ENCODE assay signal across 12 cellular contexts in genomic region chr17:48308591-48308990, GRCh38.
DNase-seq lines count a peak whose midpoint lies in the region; ATAC-seq, FAIRE-seq and TF ChIP-seq lines count a peak whose summit lies in the region.
"Had no signal": no experiment of that assay in that cellular context is flagged by ENCODE, and none has a peak within 500 bp of the region (broad histone marks: within the 10 kb centered on the region; RNA-seq: fewer than 3 reads in every experiment).

No MANE protein-coding gene starts in this region.

- RAD21 ChIA-PET in HCT116 (lab: Charles Lee; ENCODE audit: low non-redundant PET in 1 of 2, low total read pairs in 2 of 2, uncharacterized antibody in 2 of 2, unreplicated experiment in 2 of 2), result interaction anchor here (0.6 to 1.2 kb wide), 5 partner anchors 43 to 309 kb away, joined by 3 to 6 read pairs (median 4); partner anchors contain the start of gene HOXB5 (in 1 of the 2)

- no peaks in the 10 kb centered on the region for H3K79me2 ChIP-seq in HCT116 (ENCODE audit: insufficient read depth, low read length)
- no peaks in the 10 kb centered on the region for H3K79me2 ChIP-seq in K562 (ENCODE audit: control insufficient read depth, insufficient read depth, low read length)

- H3K36me3 ChIP-seq in HCT116 (ENCODE audit: control insufficient read depth in 1 of 2, insufficient read depth in 2 of 2, low read length in 2 of 2) (no peaks in the 10 kb centered on the region), K562 (ENCODE audit: control insufficient read depth, insufficient read depth, low read length) (no peaks in the 10 kb centered on the region), mucosa of descending colon (ENCODE audit: low read depth) (no peaks in the 10 kb centered on the region)

- intact Hi-C loops in HCT116 (cut with micrococcal nuclease), result loop anchor here (1.0 to 5.0 kb wide), 2 partner anchors 64 to 310 kb away; no protein-coding TSS in a partner anchor
- intact Hi-C loops in K562 (cut with micrococcal nuclease), result loop anchor here (5.0 kb wide), 1 partner anchor 46 kb away; no protein-coding TSS in a partner anchor
- intact Hi-C loops in mucosa of descending colon (cut with DNase I, micrococcal nuclease), result no loop called here

- DNase-seq in HCT116 (ENCODE audit: low read depth, low spot score) (no peak), NCI-H226 (peak; percentile 6), K562 (ENCODE audit: extremely low read depth in 1 of 4, low spot score in 3 of 4) (no peak), mucosa of descending colon (no peak), HT-29 (ENCODE audit: low spot score) (no peak), NCI-H82 (lab: John Stamatoyannopoulos, UW) (no peak)
- DNase-seq: Caco-2; CD8-positive, alpha-beta T cell; T-helper 1 cell had no signal

- ATAC-seq in HCT116, result no peak
- ATAC-seq in K562, result no peak
- ATAC-seq in mucosa of descending colon, result peak; percentile 29
- no peak for ATAC-seq in GM19395 (IDR thresholded peaks at IDR 0.05; ENCODE audit: unreplicated experiment)

- 7% methylated on average over 1 of the region's 1 CpG for WGBS in K562 (ENCODE audit: insufficient coverage, low coverage, missing lambda C conversion rate)

- H4K20me1 ChIP-seq in HCT116 (ENCODE audit: insufficient read depth), result no peaks in the 10 kb centered on the region
- H4K20me1 ChIP-seq in K562 (replicated peaks; ENCODE audit: control insufficient read depth, insufficient read depth, low read length), result no peaks in the 10 kb centered on the region

- no peak for TF ChIP-seq POLR2A in HCT116 (IDR thresholded peaks at IDR 0.05; ENCODE audit: borderline replicate concordance, extremely low read depth, insufficient read depth, insufficient read length)
- no peak for TF ChIP-seq POLR2A in K562 (conservative IDR thresholded peaks at IDR 0.05)

- H2AFZ ChIP-seq in HCT116 (ENCODE audit: low read depth, low read length, poor library complexity, severe bottlenecking), result peak overlapping the region; percentile 61
- H2AFZ ChIP-seq in K562 (ENCODE audit: low read depth, low read length), result peak overlapping the region; percentile 37

- POLR2A ChIA-PET in HCT116 (lab: Charles Lee), result interaction anchor here (0.7 kb wide), 2 partner anchors 10 to 15 kb away, joined by 3 read pairs; no protein-coding TSS in a partner anchor
- POLR2A ChIA-PET in K562 (lab: Yijun Ruan, JAX), result interaction anchor here (1.2 kb wide), 1 partner anchor 10 kb away, joined by 3 read pairs; no protein-coding TSS in a partner anchor

- TF ChIP-seq RAD21 in HCT116 (IDR thresholded peaks at IDR 0.05; ENCODE audit: low read depth), result no peak
- TF ChIP-seq RAD21 in K562 (CRISPR knock-in tag; conservative IDR thresholded peaks at IDR 0.05 in 1 of 2, IDR thresholded peaks at IDR 0.05 in 1 of 2), result no peak

- H3K9me3 ChIP-seq in HCT116 (ENCODE audit: control insufficient read depth in 1 of 2, insufficient read depth in 1 of 2, low read depth in 1 of 2, low read length in 2 of 2) (no peaks in the 10 kb centered on the region), K562 (replicated peaks; ENCODE audit: control insufficient read depth, insufficient read depth, low read depth, low read length) (no peaks in the 10 kb centered on the region), mucosa of descending colon (no peaks in the 10 kb centered on the region)
- H3K9me3 ChIP-seq: Caco-2 had no signal

- no peaks in the 10 kb centered on the region for H3K9me1 ChIP-seq in K562 (ENCODE audit: control insufficient read depth, insufficient read depth, low read length)

- no peaks in the 10 kb centered on the region for H3K9me2 ChIP-seq in HCT116 (ENCODE audit: insufficient read depth)

- H3K27ac ChIP-seq in HCT116 (ENCODE audit: low read depth, low read length), result no peak overlapping the region
- H3K27ac ChIP-seq in K562 (ENCODE audit: extremely low read depth, low read depth, low read length), result no peak overlapping the region
- H3K27ac ChIP-seq: C4-2B, RWPE1 had no signal

- H3K9ac ChIP-seq in HCT116 (ENCODE audit: low read length) (no peak overlapping the region), K562 (ENCODE audit: insufficient read depth in 1 of 2, low read depth in 2 of 2, low read length in 2 of 2) (no peak overlapping the region)

- H3K4me2 ChIP-seq in HCT116 (ENCODE audit: low read length) (no peak overlapping the region), K562 (ENCODE audit: insufficient read depth, low read length) (no peak overlapping the region)

- TF ChIP-seq CTCF in HCT116 (IDR thresholded peaks at IDR 0.05 in 2 of 3, conservative IDR thresholded peaks at IDR 0.05 in 1 of 3; ENCODE audit: borderline replicate concordance in 1 of 3, insufficient read depth in 1 of 3, low read depth in 2 of 3, low read length in 2 of 3) (no peak), K562 (IDR thresholded peaks at IDR 0.05 in 2 of 3, conservative IDR thresholded peaks at IDR 0.05 in 1 of 3; ENCODE audit: insufficient read depth in 2 of 3, low read depth in 1 of 3, low read length in 3 of 3) (no peak), mucosa of descending colon (IDR thresholded peaks at IDR 0.05) (no peak)

- no peak for TF ChIP-seq EP300 in K562 (IDR thresholded peaks at IDR 0.05; ENCODE audit: low read length)

- BruUV-seq in HCT116 (replicated peaks; lab: Mats Ljungman, UMichigan) (no TSS peak), K562 (replicated peaks; lab: Mats Ljungman, UMichigan) (no TSS peak)

- H3K4me1 ChIP-seq in HCT116 (ENCODE audit: control insufficient read depth in 1 of 2, insufficient read depth in 2 of 2, low read length in 2 of 2), result no peaks in the 10 kb centered on the region
- H3K4me1 ChIP-seq in K562 (replicated peaks in 1 of 2; ENCODE audit: control insufficient read depth in 2 of 2, insufficient read depth in 2 of 2, low read length in 2 of 2), result peaks cover 0 to 8% of the 10 kb centered on the region in 2 experiments; a peak in 4 of 5 replicates
- no peaks in the 10 kb centered on the region for H3K4me1 ChIP-seq in mucosa of descending colon (ENCODE audit: low read depth)

- H3K4me3 ChIP-seq in HCT116 (replicated peaks in 1 of 2; ENCODE audit: low read depth in 1 of 2, low read length in 2 of 2), result no peak overlapping the region
- H3K4me3 ChIP-seq in K562, result no peak overlapping the region
- H3K4me3 ChIP-seq in mucosa of descending colon, result no peak overlapping the region

- FAIRE-seq in K562 (lab: Jason Lieb, UNC), result no peak

- CTCF ChIA-PET in HCT116 (lab: Charles Lee), result interaction anchor here (0.6 to 2.8 kb wide), 35 partner anchors 9 to 570 kb away, joined by 3 to 41 read pairs (median 5); no protein-coding TSS in a partner anchor
- CTCF ChIA-PET in K562 (lab: Yijun Ruan, JAX; ENCODE audit: low intra/inter-chr PET ratio), result interaction anchor here (0.5 to 2.1 kb wide), 3 partner anchors 43 to 285 kb away, joined by 3 to 6 read pairs (median 5); partner anchors contain the start of gene HOXB5

- in situ Hi-C loops in K562 (cut with MboI), result no loop called here

- H3K27me3 ChIP-seq in HCT116 (ENCODE audit: insufficient read depth, low read length) (no peaks in the 10 kb centered on the region), K562 (ENCODE audit: control insufficient read depth in 2 of 2, insufficient read depth in 2 of 2, low read length in 2 of 2) (no peaks in the 10 kb centered on the region)

TF ChIP-seq in HCT116, 20 proteins besides CTCF, POLR2A, EP300 and RAD21:
- no peak for TF ChIP-seq FOSL1 (IDR thresholded peaks at IDR 0.05; ENCODE audit: low read depth)
- no peak for TF ChIP-seq SP1 (IDR thresholded peaks at IDR 0.05; ENCODE audit: low read depth)
- TF ChIP-seq EZH2 (IDR thresholded peaks at IDR 0.05), result no peak
- TF ChIP-seq SRF (IDR thresholded peaks at IDR 0.05; ENCODE audit: low read depth), result no peak
- no peak for TF ChIP-seq ZNF274 (IDR thresholded peaks at IDR 0.05; ENCODE audit: low read depth, low read length)

TF ChIP-seq in K562, 482 proteins besides CTCF, POLR2A, EP300 and RAD21:
- TF ChIP-seq ADNP (tag; IDR thresholded peaks at IDR 0.05) (0 out of 2 replicates have a peak, but pooled peaks have one; percentile 25), ELK3 (CRISPR knock-in tag; IDR thresholded peaks at IDR 0.05) (no peak)

Comparison
In these comparisons a context has a peak if more than half of its experiments do, and no peak if none do; other contexts are left out.
1. intact Hi-C loops: an anchor here in HCT116 (1.0 to 5.0 kb wide) and K562 (5.0 kb wide); none called in mucosa of descending colon.